In the genomic region with DNA sequence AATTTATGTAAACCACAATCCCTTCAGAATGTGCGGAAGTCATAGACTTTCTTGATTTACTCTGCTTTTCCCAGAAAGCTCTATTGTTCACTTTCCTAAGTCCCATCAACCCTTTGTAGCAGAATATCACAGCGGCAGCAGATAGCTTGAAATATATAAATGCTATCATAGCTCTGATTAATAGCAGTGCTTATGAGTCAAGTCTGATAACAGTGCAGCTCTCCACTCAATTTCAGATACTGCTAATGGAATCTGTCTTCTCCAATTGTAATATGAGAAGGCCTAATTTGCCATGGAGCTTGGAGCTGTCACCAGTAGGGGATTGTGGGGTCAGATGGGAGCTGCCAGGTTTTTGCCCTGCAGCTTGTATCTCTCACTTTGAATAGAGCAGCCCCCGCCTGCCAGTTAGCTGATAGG, we compare ENCODE assay signal across 23 cellular contexts. TPM values are rescaled to one million over a fixed set of nuclear protein-coding genes. Genes with fewer than 3 reads are reported as not detected.
A peak's percentile ranks its signal among the peaks of the same experiment; 100 is the strongest.
DNase-seq lines count a peak whose midpoint lies in the region; FAIRE-seq and TF ChIP-seq lines count a peak whose summit lies in the region.
"Had no signal": no experiment of that assay in that cellular context is flagged by ENCODE, and none has a peak within 500 bp of the region (broad histone marks: within the 10 kb centered on the region; RNA-seq: fewer than 3 reads in every experiment).

No MANE protein-coding gene starts in this region.

- H3K27ac Mint-ChIP-seq in astrocyte (ENCODE audit: unreplicated experiment) = no peak overlapping the region
- H3K27ac Mint-ChIP-seq in activated CD4-positive, alpha-beta memory T cell treated with anti-CD3 and anti-CD28 coated beads for 36 hours = no peak overlapping the region
- H3K27ac Mint-ChIP-seq: activated T-helper 17 cell treated with anti-CD3 and anti-CD28 coated beads, Interleukin-2, amount 50 U/mL, for 72 hours; stimulated activated naive B cell treated with anti-CD40 and anti-IgM and Interleukin-4, amounts not matched to agents 10 μg/mL and 1 μg/mL and 100 μg/mL, for 72 hours had no signal

- no peak overlapping the region for H2AFZ ChIP-seq in astrocyte (ENCODE audit: low read depth, low read length)

- intact Hi-C loops in activated CD4-positive, alpha-beta memory T cell treated with anti-CD3 and anti-CD28 coated beads for 36 hours (cut with micrococcal nuclease) = no loop called here

- no peaks in the 10 kb centered on the region for H3K4me1 ChIP-seq in astrocyte (ENCODE audit: insufficient read depth, low read length)
- H3K4me1 ChIP-seq: upper lobe of left lung had no signal

- no peaks in the 10 kb centered on the region for H3K79me2 ChIP-seq in astrocyte (ENCODE audit: insufficient read depth, low read length)

- no peaks in the 10 kb centered on the region for H3K27me3 Mint-ChIP-seq in astrocyte (ENCODE audit: low read depth, unreplicated experiment)
- no peaks in the 10 kb centered on the region for H3K27me3 Mint-ChIP-seq in activated CD4-positive, alpha-beta memory T cell treated with anti-CD3 and anti-CD28 coated beads for 36 hours
- H3K27me3 Mint-ChIP-seq: activated T-helper 17 cell treated with anti-CD3 and anti-CD28 coated beads, Interleukin-2, amount 50 U/mL, for 72 hours; stimulated activated naive B cell treated with anti-CD40 and anti-IgM and Interleukin-4, amounts not matched to agents 10 μg/mL and 1 μg/mL and 100 μg/mL, for 72 hours had no signal

- no peaks in the 10 kb centered on the region for H3K27me3 ChIP-seq in astrocyte (ENCODE audit: insufficient read depth, low read length)
- H3K27me3 ChIP-seq: pancreas, upper lobe of left lung had no signal

- H3K4me3 Mint-ChIP-seq in astrocyte (ENCODE audit: unreplicated experiment) = no peak overlapping the region
- H3K4me3 Mint-ChIP-seq in activated CD4-positive, alpha-beta memory T cell treated with anti-CD3 and anti-CD28 coated beads for 36 hours = no peak overlapping the region
- H3K4me3 Mint-ChIP-seq: activated T-helper 17 cell treated with anti-CD3 and anti-CD28 coated beads, Interleukin-2, amount 50 U/mL, for 72 hours; stimulated activated naive B cell treated with anti-CD40 and anti-IgM and Interleukin-4, amounts not matched to agents 10 μg/mL and 1 μg/mL and 100 μg/mL, for 72 hours had no signal

- H4K20me1 ChIP-seq in astrocyte (ENCODE audit: insufficient read depth, low read length) = no peaks in the 10 kb centered on the region

- H3K4me3 ChIP-seq in astrocyte (ENCODE audit: insufficient read depth, low read depth, low read length) = no peak overlapping the region
- H3K4me3 ChIP-seq: K562, mucosa of descending colon, pancreas, upper lobe of left lung had no signal

- no peak for FAIRE-seq in astrocyte (lab: Jason Lieb, UNC)
- FAIRE-seq: K562, pancreas, small intestine had no signal

- CTCF ChIA-PET in activated CD4-positive, alpha-beta memory T cell treated with anti-CD3 and anti-CD28 coated beads for 36 hours (lab: Charles Lee) = interaction anchor here (1.0 to 1.8 kb wide), 3 partner anchors 13 to 704 kb away, joined by 3 to 5 read pairs (median 3); no protein-coding TSS in a partner anchor

- peaks cover 8% of the 10 kb centered on the region for H3K36me3 ChIP-seq in astrocyte (ENCODE audit: insufficient read depth, low read length)
- H3K36me3 ChIP-seq: pancreas had no signal

- H3K4me1 Mint-ChIP-seq in astrocyte (ENCODE audit: low read depth, unreplicated experiment) = no peaks in the 10 kb centered on the region
- H3K4me1 Mint-ChIP-seq in activated CD4-positive, alpha-beta memory T cell treated with anti-CD3 and anti-CD28 coated beads for 36 hours (ENCODE audit: low read depth) = peaks cover 2% of the 10 kb centered on the region
- H3K4me1 Mint-ChIP-seq: activated T-helper 17 cell treated with anti-CD3 and anti-CD28 coated beads, Interleukin-2, amount 50 U/mL, for 72 hours; stimulated activated naive B cell treated with anti-CD40 and anti-IgM and Interleukin-4, amounts not matched to agents 10 μg/mL and 1 μg/mL and 100 μg/mL, for 72 hours had no signal

- H3K9me3 Mint-ChIP-seq in astrocyte (ENCODE audit: unreplicated experiment) = no peaks in the 10 kb centered on the region
- H3K9me3 Mint-ChIP-seq in activated CD4-positive, alpha-beta memory T cell treated with anti-CD3 and anti-CD28 coated beads for 36 hours = no peaks in the 10 kb centered on the region
- H3K9me3 Mint-ChIP-seq: activated T-helper 17 cell treated with anti-CD3 and anti-CD28 coated beads, Interleukin-2, amount 50 U/mL, for 72 hours; stimulated activated naive B cell treated with anti-CD40 and anti-IgM and Interleukin-4, amounts not matched to agents 10 μg/mL and 1 μg/mL and 100 μg/mL, for 72 hours had no signal

- H3K9me3 ChIP-seq in astrocyte (ENCODE audit: insufficient read depth, low read depth, low read length) = no peaks in the 10 kb centered on the region
- H3K9me3 ChIP-seq: mucosa of descending colon, pancreas, upper lobe of left lung had no signal

- H3K36me3 Mint-ChIP-seq in astrocyte (ENCODE audit: low read depth, unreplicated experiment) = no peaks in the 10 kb centered on the region
- H3K36me3 Mint-ChIP-seq in activated CD4-positive, alpha-beta memory T cell treated with anti-CD3 and anti-CD28 coated beads for 36 hours = peaks cover 13% of the 10 kb centered on the region

- TF ChIP-seq CTCF in astrocyte (IDR thresholded peaks at IDR 0.05; ENCODE audit: insufficient read depth, low read depth, low read length) = no peak

- DNase-seq in NCI-H1105 treated with DMSO at 0.1 percent for 48 hours (lab: John Stamatoyannopoulos, UW) (peak; percentile 15), NCI-H1105 (lab: John Stamatoyannopoulos, UW) (no peak), NCI-H2227 (lab: John Stamatoyannopoulos, UW; ENCODE audit: unreplicated experiment) (peak; percentile 72), astrocyte (ENCODE audit: low read depth) (peak; percentile 12), myocyte (ENCODE audit: low read depth) (peak; percentile 13), amygdala (lab: John Stamatoyannopoulos, UW) (no peak), SHP77 treated with DMSO at 0.1 percent for 48 hours (lab: John Stamatoyannopoulos, UW) (no peak)
- DNase-seq in activated CD4-positive, alpha-beta memory T cell treated with anti-CD3 and anti-CD28 coated beads for 36 hours = no peak
- DNase-seq: activated CD8-positive, alpha-beta memory T cell treated with anti-CD3 and anti-CD28 coated beads for 24 hours; amniotic stem cell; C1 segment of cervical spinal cord; erythroblast; kidney; mucosa of descending colon; NCI-H1092 treated with DMSO at 0.1 percent for 48 hours; pancreas; small intestine; stimulated activated naive B cell treated with anti-CD40 and anti-IgM and Interleukin-4, amounts not matched to agents 10 μg/mL and 1 μg/mL and 100 μg/mL, for 72 hours; upper lobe of left lung had no signal

- POLR2A ChIA-PET in activated CD4-positive, alpha-beta memory T cell treated with anti-CD3 and anti-CD28 coated beads for 36 hours (lab: Charles Lee) = interaction anchor here (0.5 kb wide), 1 partner anchor 457 kb away, joined by 3 read pairs; no protein-coding TSS in a partner anchor

- H3K4me2 ChIP-seq in astrocyte (ENCODE audit: low read length) = no peak overlapping the region

- no peak overlapping the region for H3K9ac ChIP-seq in astrocyte (ENCODE audit: low read length)

- H3K27ac ChIP-seq in astrocyte (ENCODE audit: low read depth, low read length) = no peak overlapping the region
- H3K27ac ChIP-seq: 22Rv1, HL-60, pancreas, upper lobe of left lung had no signal

RNA-seq across cellular contexts. Expression of gene TMEM260, which starts 10.9 kb away (rescaled TPM):
- total RNA-seq in astrocyte = 18.1 and 20.6 TPM in 2 replicates
- total RNA-seq in myocyte = 11.3 and 12.5 TPM in 2 replicates
- polyA plus RNA-seq in myocyte (2012) = 6.5 TPM
- 10 to 100 TPM; 11.4 to 13.2 TPM for total RNA-seq in activated CD4-positive, alpha-beta memory T cell treated with anti-CD3 and anti-CD28 coated beads for 36 hours

Comparison
In these comparisons a context has a peak if more than half of its experiments do, and no peak if none do; other contexts are left out.
1. DNase-seq: peak in NCI-H1105 treated with DMSO at 0.1 percent for 48 hours (single experiment), NCI-H2227 (single experiment), astrocyte (single experiment) and myocyte (single experiment); none in NCI-H1105 (single experiment), amygdala (0 of 56), activated CD4-positive, alpha-beta memory T cell treated with anti-CD3 and anti-CD28 coated beads for 36 hours (single experiment) and SHP77 treated with DMSO at 0.1 percent for 48 hours (single experiment).